ENCODE assay signal across 14 cellular contexts in genomic region chr12:6434205-6435180, GRCh38. TPM values are rescaled to one million over a fixed set of nuclear protein-coding genes. Genes with fewer than 3 reads are reported as not detected.
DNase-seq lines count a peak whose midpoint lies in the region; ATAC-seq, FAIRE-seq and TF ChIP-seq lines count a peak whose summit lies in the region.
"Had no signal": no experiment of that assay in that cellular context is flagged by ENCODE, and none has a peak within 500 bp of the region (broad histone marks: within the 10 kb centered on the region; RNA-seq: fewer than 3 reads in every experiment).

No MANE protein-coding gene starts in this region.

- no peaks in the 10 kb centered on the region for H3K36me3 ChIP-seq in RWPE2 (ENCODE audit: low read depth)
- H3K36me3 ChIP-seq: cardiac muscle cell had no signal

- no peaks in the 10 kb centered on the region for H3K36me3 Mint-ChIP-seq in activated naive CD4-positive, alpha-beta T cell treated with anti-CD3 and anti-CD28 coated beads, Interleukin-2, amount 50 U/mL, for 72 hours
- H3K36me3 Mint-ChIP-seq in nephron (ENCODE audit: low read depth), result no peaks in the 10 kb centered on the region

- H3K9me3 ChIP-seq in RWPE2 (ENCODE audit: severe bottlenecking), result no peaks in the 10 kb centered on the region

- 0 out of 2 replicates have a peak, but pooled peaks have one; percentile 52 for TF ChIP-seq POLR2A in GM12891 (IDR thresholded peaks at IDR 0.05; ENCODE audit: low read depth, low read length)

- no peak overlapping the region for H3K27ac ChIP-seq in RWPE2 (ENCODE audit: poor library complexity, severe bottlenecking)
- H3K27ac ChIP-seq: cardiac muscle cell, epithelial cell of prostate, GM23248 had no signal

- ATAC-seq in RWPE2 (ENCODE audit: low read depth), result no peak
- ATAC-seq in activated naive CD4-positive, alpha-beta T cell treated with anti-CD3 and anti-CD28 coated beads, Interleukin-2, amount 50 U/mL, for 72 hours, result peak; percentile 80 to 89
- ATAC-seq in GM18873 (IDR thresholded peaks at IDR 0.05; ENCODE audit: low FRiP score, unreplicated experiment), result no peak
- ATAC-seq in GM19324 (IDR thresholded peaks at IDR 0.05; ENCODE audit: low FRiP score, unreplicated experiment), result no peak

- peak; percentile 85 for FAIRE-seq in GM12891 (lab: Jason Lieb, UNC)

- H3K27ac Mint-ChIP-seq in activated naive CD4-positive, alpha-beta T cell treated with anti-CD3 and anti-CD28 coated beads, Interleukin-2, amount 50 U/mL, for 72 hours, result peak overlapping the region; percentile 91 to 93
- H3K27ac Mint-ChIP-seq in nephron, result peak overlapping the region in 2 of 3 experiments; percentile 67 to 82

- DNase-seq in GM12891 (ENCODE audit: insufficient read length, low spot score) (no peak), RWPE2 (ENCODE audit: low spot score) (peak; percentile 36), NCI-H748 (lab: John Stamatoyannopoulos, UW; ENCODE audit: unreplicated experiment) (no peak), HCEC 1CT (no peak)
- DNase-seq in activated naive CD4-positive, alpha-beta T cell treated with anti-CD3 and anti-CD28 coated beads, Interleukin-2, amount 50 U/mL, for 72 hours (ENCODE audit: low spot score in 2 of 2), result peak in 1 of 2 donors; percentile 69
- DNase-seq: GM23248, hippocampal formation, substantia nigra had no signal

- no peak overlapping the region for H3K4me3 ChIP-seq in RWPE2 (ENCODE audit: severe bottlenecking)
- H3K4me3 ChIP-seq: cardiac muscle cell, GM23248, lung had no signal

- H3K4me1 Mint-ChIP-seq in nephron, result peaks cover 44% of the 10 kb centered on the region

- H3K9me3 Mint-ChIP-seq in activated naive CD4-positive, alpha-beta T cell treated with anti-CD3 and anti-CD28 coated beads, Interleukin-2, amount 50 U/mL, for 72 hours, result no peaks in the 10 kb centered on the region
- H3K9me3 Mint-ChIP-seq in nephron, result no peaks in the 10 kb centered on the region

- no peaks in the 10 kb centered on the region for H3K27me3 Mint-ChIP-seq in nephron (ENCODE audit: low read depth)

- TF ChIP-seq CTCF in RWPE2 (IDR thresholded peaks at IDR 0.05; ENCODE audit: poor library complexity, severe bottlenecking) (no peak), nephron (IDR thresholded peaks at IDR 0.05; ENCODE audit: unreplicated experiment in 3 of 3) (no peak)

- H3K4me3 Mint-ChIP-seq in nephron, result no peak overlapping the region

- H3K27me3 ChIP-seq in RWPE2 (ENCODE audit: insufficient read depth, poor library complexity, severe bottlenecking), result no peaks in the 10 kb centered on the region
- H3K27me3 ChIP-seq: cardiac muscle cell had no signal

- H3K4me1 ChIP-seq in RWPE2 (ENCODE audit: insufficient read depth, poor library complexity, severe bottlenecking), result peaks cover 13% of the 10 kb centered on the region

TF ChIP-seq in GM12891, 5 proteins besides CTCF, POLR2A, EP300 and RAD21:
- TF ChIP-seq POU2F2 (IDR thresholded peaks at IDR 0.05; ENCODE audit: low read depth, low read length), result no peak
- TF ChIP-seq TAF1 (IDR thresholded peaks at IDR 0.05; ENCODE audit: low read depth, low read length), result peak; percentile 48; the same call in 1 of the 2 replicates
- TF ChIP-seq SPI1 (IDR thresholded peaks at IDR 0.05; ENCODE audit: low read depth, low read length), result 0 out of 2 replicates have a peak, but pooled peaks have one; percentile 33
- no peak for TF ChIP-seq PAX5 (IDR thresholded peaks at IDR 0.05; ENCODE audit: insufficient read depth, low read length, severe bottlenecking)
- TF ChIP-seq POLR2AphosphoS5 (IDR thresholded peaks at IDR 0.05; ENCODE audit: low read depth, low read length), result no peak

RNA-seq across cellular contexts. Expression of gene CD27, which starts 10.3 kb away (rescaled TPM):
- 112 TPM for polyA plus RNA-seq in GM12891 (2012; ENCODE audit: low read depth, missing spikeins)
- total RNA-seq in activated naive CD4-positive, alpha-beta T cell treated with anti-CD3 and anti-CD28 coated beads, Interleukin-2, amount 50 U/mL, for 72 hours, result 100 to 1,000 TPM in 1 of 2 donors, 10 to 100 TPM in 1; 77.9 to 162 TPM
- total RNA-seq: cardiac muscle cell, GM23248 had no signal

RNA-seq across cellular contexts. Expression of gene TAPBPL, which starts 17.3 kb away (rescaled TPM):
- 29.7 TPM for polyA plus RNA-seq in GM12891 (2012; ENCODE audit: low read depth, missing spikeins)
- total RNA-seq in activated naive CD4-positive, alpha-beta T cell treated with anti-CD3 and anti-CD28 coated beads, Interleukin-2, amount 50 U/mL, for 72 hours, result 10 to 100 TPM; 31.4 to 33.7 TPM

RNA-seq across cellular contexts. Expression of gene VAMP1, which starts 36.0 kb away (rescaled TPM):
- 30.6 TPM for polyA plus RNA-seq in GM12891 (2012; ENCODE audit: low read depth, missing spikeins)
- total RNA-seq in activated naive CD4-positive, alpha-beta T cell treated with anti-CD3 and anti-CD28 coated beads, Interleukin-2, amount 50 U/mL, for 72 hours, result 100 to 1,000 TPM in 1 of 2 donors, 10 to 100 TPM in 1; 47.6 to 151 TPM

RNA-seq across cellular contexts. Expression of gene LTBR, which starts 50.5 kb away (rescaled TPM):
- polyA plus RNA-seq in GM12891 (2012; ENCODE audit: low read depth, missing spikeins), result 3.5 TPM
- 1 to 10 TPM; 2.0 to 3.1 TPM for total RNA-seq in activated naive CD4-positive, alpha-beta T cell treated with anti-CD3 and anti-CD28 coated beads, Interleukin-2, amount 50 U/mL, for 72 hours

RNA-seq across cellular contexts. Expression of gene MRPL51, which starts 58.6 kb away (rescaled TPM):
- polyA plus RNA-seq in GM12891 (2012; ENCODE audit: low read depth, missing spikeins), result 236 TPM
- 100 to 1,000 TPM; 305 to 440 TPM for total RNA-seq in activated naive CD4-positive, alpha-beta T cell treated with anti-CD3 and anti-CD28 coated beads, Interleukin-2, amount 50 U/mL, for 72 hours

Comparison
In these comparisons a context has a peak if more than half of its experiments do, and no peak if none do; other contexts are left out.
1. ATAC-seq: peak in activated naive CD4-positive, alpha-beta T cell treated with anti-CD3 and anti-CD28 coated beads, Interleukin-2, amount 50 U/mL, for 72 hours (2 of 2); none in RWPE2 (single experiment), GM18873 (single experiment) and GM19324 (single experiment).